ENCODE assay signal across 29 cellular contexts in the genomic region with DNA sequence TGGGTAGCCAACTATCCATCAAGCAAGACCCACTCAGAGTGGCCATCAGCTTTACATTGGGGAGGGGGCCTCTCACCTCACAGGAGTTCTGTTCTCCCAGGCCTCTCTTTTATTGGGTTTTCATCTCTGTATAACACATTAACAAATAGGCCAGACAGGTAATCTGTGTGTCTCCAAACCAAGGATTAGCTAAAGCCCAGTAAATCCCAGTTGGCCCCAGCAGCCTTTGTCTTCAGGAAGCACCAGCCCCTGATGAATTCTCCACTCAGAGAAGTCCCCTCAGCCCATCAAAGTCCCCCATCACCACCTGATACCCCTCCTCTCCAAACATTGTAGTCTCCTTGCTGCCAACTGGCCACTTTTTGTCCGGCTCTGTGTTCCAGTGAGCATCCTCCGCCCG. TPM values are rescaled to one million over a fixed set of nuclear protein-coding genes. Genes with fewer than 3 reads are reported as not detected.
DNase-seq lines count a peak whose midpoint lies in the region; ATAC-seq, FAIRE-seq and TF ChIP-seq lines count a peak whose summit lies in the region.
"Had no signal": no experiment of that assay in that cellular context is flagged by ENCODE, and none has a peak within 500 bp of the region (broad histone marks: within the 10 kb centered on the region; RNA-seq: fewer than 3 reads in every experiment).

No MANE protein-coding gene starts in this region.

- ATAC-seq in HG02642 (IDR thresholded peaks at IDR 0.05; ENCODE audit: poor library complexity, unreplicated experiment) = no peak
- ATAC-seq: activated CD4-positive, CD25-positive, alpha-beta regulatory T cell treated with anti-CD3 and anti-CD28 coated beads, Interleukin-2, amount 50 U/mL, for 24 hours; gastroesophageal sphincter; stimulated activated naive CD8-positive, alpha-beta T cell treated with anti-CD3 and anti-CD28 coated beads, Interleukin-15, Interleukin-2, amounts not matched to agents 100 U/mL and 50 U/mL, for 24 hours had no signal

- peak; percentile 21 for FAIRE-seq in D721Med (lab: Jason Lieb, UNC)
- FAIRE-seq: GM18507 had no signal

- H3K27me3 ChIP-seq in endodermal cell (ENCODE audit: control insufficient read depth, insufficient read depth, low read length, poor library complexity, severe bottlenecking) = no peaks in the 10 kb centered on the region
- H3K27me3 ChIP-seq: BLaER1 had no signal

- H3K9me3 ChIP-seq in endodermal cell (ENCODE audit: control insufficient read depth, low read length) = no peaks in the 10 kb centered on the region
- H3K9me3 ChIP-seq: BLaER1, gastroesophageal sphincter, thoracic aorta had no signal

- TF ChIP-seq CTCF in D721Med (IDR thresholded peaks at IDR 0.05; ENCODE audit: insufficient read depth, missing control alignments) (no peak), endodermal cell (conservative IDR thresholded peaks at IDR 0.05) (no peak), osteocyte (IDR thresholded peaks at IDR 0.05) (no peak)

- H3K9ac ChIP-seq in endodermal cell (ENCODE audit: extremely low read depth, low read length, poor library complexity, severe bottlenecking) = no peak overlapping the region
- H3K9ac ChIP-seq: BLaER1 had no signal

- H3K4me3 Mint-ChIP-seq in endodermal cell (no peak overlapping the region), osteocyte (ENCODE audit: unreplicated experiment) (no peak overlapping the region)
- H3K4me3 Mint-ChIP-seq: dendritic cell treated with granulocyte-macrophage colony-stimulating factor and Interleukin-4, amounts not matched to agents 40 ng/mL and 50 ng/mL, for 4 days had no signal

- no peaks in the 10 kb centered on the region for H3K36me3 ChIP-seq in endodermal cell (ENCODE audit: control insufficient read depth, insufficient read depth, low read length)
- H3K36me3 ChIP-seq: BLaER1, gastroesophageal sphincter, thoracic aorta had no signal

- H3K27me3 Mint-ChIP-seq in endodermal cell (ENCODE audit: insufficient read depth) (peaks cover 11% of the 10 kb centered on the region), osteocyte (ENCODE audit: unreplicated experiment) (peaks cover 33% of the 10 kb centered on the region)

- H3K27ac ChIP-seq in endodermal cell (ENCODE audit: low read depth, low read length) = no peak overlapping the region
- H3K27ac ChIP-seq: BLaER1, gastroesophageal sphincter, PC-9, thoracic aorta had no signal

- H3K36me3 Mint-ChIP-seq in endodermal cell (ENCODE audit: low read depth) = no peaks in the 10 kb centered on the region
- no peaks in the 10 kb centered on the region for H3K36me3 Mint-ChIP-seq in osteocyte (ENCODE audit: unreplicated experiment)
- H3K36me3 Mint-ChIP-seq: naive B cell had no signal

- DNase-seq in D721Med (ENCODE audit: insufficient read length, low spot score) = no peak
- peak; percentile 89 for DNase-seq in NCI-H82 (lab: John Stamatoyannopoulos, UW)
- DNase-seq in endodermal cell = no peak
- DNase-seq in osteocyte (ENCODE audit: extremely low spot score, unreplicated experiment) = peak; percentile 38
- DNase-seq in T-helper 2 cell = no peak
- no peak for DNase-seq in GOT3 (lab: John Stamatoyannopoulos, UW)
- DNase-seq: ACHN; activated CD4-positive, alpha-beta T cell treated with anti-CD3 and anti-CD28 coated beads, Interleukin-2, amount 50 U/mL, for 48 hours; activated gamma-delta T cell treated with Interleukin-2 at 50 U/mL for 16 hours; activated T-cell treated with anti-CD3 and anti-CD28 coated beads, Interleukin-2, amount 50 U/mL, for 1 hour; caudate nucleus; DMS79; hippocampal formation; Kasumi-1; MV-4-11; NCI-H146; NCI-H510A; NK-92 treated with Interleukin-12 subunit alpha and Interleukin-12 subunit beta, amount 100 ng/mL, for 24 hours; PC-9; SIG-M5; stimulated activated naive CD8-positive, alpha-beta T cell treated with anti-CD3 and anti-CD28 coated beads, Interleukin-15, Interleukin-2, amounts not matched to agents 100 U/mL and 50 U/mL, for 24 hours had no signal

- H3K4me1 Mint-ChIP-seq in endodermal cell (peaks cover 8% of the 10 kb centered on the region), osteocyte (ENCODE audit: unreplicated experiment) (peaks cover 9% of the 10 kb centered on the region)

- no peak overlapping the region for H3K4me3 ChIP-seq in endodermal cell (ENCODE audit: low read length)
- H3K4me3 ChIP-seq: BLaER1, gastroesophageal sphincter, PC-9, thoracic aorta had no signal

- 94 to 100% methylated on average over 3 of the region's 3 CpGs for WGBS in endodermal cell (ENCODE audit: insufficient coverage in 1 of 2, insufficient read length in 1 of 2), 2 experiments

- H3K27ac Mint-ChIP-seq in endodermal cell = peak overlapping the region; percentile 21
- no peak overlapping the region for H3K27ac Mint-ChIP-seq in osteocyte (ENCODE audit: unreplicated experiment)
- H3K27ac Mint-ChIP-seq: dendritic cell treated with granulocyte-macrophage colony-stimulating factor and Interleukin-4, amounts not matched to agents 40 ng/mL and 50 ng/mL, for 4 days had no signal

- no peaks in the 10 kb centered on the region for H3K4me1 ChIP-seq in endodermal cell (ENCODE audit: control insufficient read depth, insufficient read depth, low read length)
- H3K4me1 ChIP-seq: gastroesophageal sphincter had no signal

- H3K9me3 Mint-ChIP-seq in endodermal cell (no peaks in the 10 kb centered on the region), osteocyte (ENCODE audit: unreplicated experiment) (no peaks in the 10 kb centered on the region)
- H3K9me3 Mint-ChIP-seq: dendritic cell treated with granulocyte-macrophage colony-stimulating factor and Interleukin-4, amounts not matched to agents 40 ng/mL and 50 ng/mL, for 4 days; naive B cell had no signal

RNA-seq across cellular contexts. Expression of gene SLF2, which starts 16.9 kb away (rescaled TPM):
- total RNA-seq in endodermal cell (10 to 100 TPM; 31.5 to 38.9 TPM), osteocyte (27.7 and 28.3 TPM in 2 replicates)
- polyA plus RNA-seq in endodermal cell (2013, experiment 1 of 2) = 16.6 TPM
- polyA plus RNA-seq in endodermal cell (2013, experiment 2 of 2) = 18.9 TPM

Comparison
In these comparisons a context has a peak if more than half of its experiments do, and no peak if none do; other contexts are left out.
1. DNase-seq: peak in NCI-H82 (single experiment) and osteocyte (single experiment); none in D721Med (single experiment), endodermal cell (single experiment), T-helper 2 cell (0 of 5) and GOT3 (single experiment).